Comparison of ENCODE assay signal across 16 cellular contexts in the genomic region with DNA sequence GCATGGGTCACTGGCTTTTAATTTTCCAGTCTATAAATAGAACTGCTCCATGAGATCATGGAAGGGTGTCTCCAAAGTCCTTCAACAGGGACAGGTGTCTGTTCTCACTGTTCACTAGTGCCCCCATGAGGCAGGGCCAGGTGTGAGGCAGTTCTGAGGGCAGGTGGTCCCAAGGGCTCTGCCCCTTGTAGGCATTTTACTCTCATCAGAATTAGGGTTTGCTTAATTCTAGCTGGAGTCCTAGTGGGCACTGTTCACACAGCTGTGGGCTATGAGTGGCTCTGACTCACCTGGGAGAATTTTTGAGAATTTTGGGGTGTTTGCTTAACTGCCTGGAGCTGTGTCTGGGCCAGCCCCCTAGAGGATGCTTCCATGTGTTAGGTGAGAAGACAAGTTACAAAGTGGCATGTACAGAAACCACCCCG.
A peak's percentile ranks its signal among the peaks of the same experiment; 100 is the strongest.
DNase-seq lines count a peak whose midpoint lies in the region; ATAC-seq, FAIRE-seq and TF ChIP-seq lines count a peak whose summit lies in the region.
"Had no signal": no experiment of that assay in that cellular context is flagged by ENCODE, and none has a peak within 500 bp of the region (broad histone marks: within the 10 kb centered on the region; RNA-seq: fewer than 3 reads in every experiment).

No MANE protein-coding gene starts in this region.

- peak; percentile 41 for TF ChIP-seq RAD21 in HCT116 (IDR thresholded peaks at IDR 0.05; ENCODE audit: low read depth)
- no peak for TF ChIP-seq RAD21 in GM12878 (IDR thresholded peaks at IDR 0.05; ENCODE audit: insufficient read depth, low read depth, low read length)

- H3K9me3 ChIP-seq in HCT116 (ENCODE audit: control insufficient read depth in 1 of 2, insufficient read depth in 1 of 2, low read depth in 1 of 2, low read length in 2 of 2) (no peaks in the 10 kb centered on the region), GM12878 (replicated peaks; ENCODE audit: control insufficient read depth, insufficient read depth, low read length) (no peaks in the 10 kb centered on the region; the same call in 2 of the 3 replicates)
- H3K9me3 ChIP-seq: BLaER1 had no signal

- H3K27ac ChIP-seq in HCT116 (ENCODE audit: low read depth, low read length) = no peak overlapping the region
- no peak overlapping the region for H3K27ac ChIP-seq in GM12878 (ENCODE audit: control insufficient read depth, insufficient read depth)
- no peak overlapping the region for H3K27ac ChIP-seq in dorsolateral prefrontal cortex
- H3K27ac ChIP-seq: BLaER1, PC-9, VCaP had no signal

- POLR2A ChIA-PET in HCT116 (lab: Charles Lee) (no interaction called here), GM12878 (lab: Charles Lee) (no interaction called here)

- H3K4me3 Mint-ChIP-seq in mesothelial cell of epicardium = no peak overlapping the region

- H4K20me1 ChIP-seq in HCT116 (ENCODE audit: insufficient read depth) = no peaks in the 10 kb centered on the region
- H4K20me1 ChIP-seq in GM12878 (ENCODE audit: control insufficient read depth, insufficient read depth) = no peaks in the 10 kb centered on the region
- H4K20me1 ChIP-seq: BLaER1 had no signal

- intact Hi-C loops in HCT116 (cut with micrococcal nuclease) (no loop called here), GM12878 (cut with micrococcal nuclease; ENCODE audit: unreplicated experiment) (no loop called here), dorsolateral prefrontal cortex (cut with DNase I) (no loop called here)

- 0% methylated on average over 1 of the region's 1 CpG for WGBS in GM12878 (ENCODE audit: insufficient coverage, insufficient replicate concordance, low lambda C conversion rate, missing lambda C conversion rate)

- no peaks in the 10 kb centered on the region for H3K9me3 Mint-ChIP-seq in mesothelial cell of epicardium

- no peak for TF ChIP-seq EP300 in GM12878 (IDR thresholded peaks at IDR 0.05; ENCODE audit: borderline replicate concordance in 1 of 2, control insufficient read depth in 1 of 2, low read depth in 2 of 2, low read length in 2 of 2)

- ATAC-seq in HCT116 (peak; percentile 66), GM12878 (no peak), GM19455 (IDR thresholded peaks at IDR 0.05; ENCODE audit: unreplicated experiment) (no peak)

- H2AFZ ChIP-seq in HCT116 (ENCODE audit: low read depth, low read length, poor library complexity, severe bottlenecking) = no peak overlapping the region
- no peak overlapping the region for H2AFZ ChIP-seq in GM12878 (ENCODE audit: control insufficient read depth, low read depth, low read length)
- H2AFZ ChIP-seq: PC-9 had no signal

- TF ChIP-seq POLR2A in HCT116 (IDR thresholded peaks at IDR 0.05; ENCODE audit: borderline replicate concordance, extremely low read depth, insufficient read depth, insufficient read length) (no peak), GM12878 (IDR thresholded peaks at IDR 0.05; ENCODE audit: low read depth, low read length) (no peak)

- H3K27me3 ChIP-seq in HCT116 (ENCODE audit: insufficient read depth, low read length) = no peaks in the 10 kb centered on the region
- H3K27me3 ChIP-seq in GM12878 (replicated peaks in 1 of 2; ENCODE audit: control insufficient read depth in 2 of 2, insufficient read depth in 2 of 2, low read length in 1 of 2) = peaks cover 1 to 2% of the 10 kb centered on the region in 2 experiments; a peak in 3 of 4 replicates
- peaks cover 0 to 3% (median 0%) of the 10 kb centered on the region in 45 donors for H3K27me3 ChIP-seq in dorsolateral prefrontal cortex
- H3K27me3 ChIP-seq: BLaER1 had no signal

- peak; percentile 30 to 52 (median 45); a peak in 5 of 6 replicates for TF ChIP-seq CTCF in HCT116 (IDR thresholded peaks at IDR 0.05 in 2 of 3, conservative IDR thresholded peaks at IDR 0.05 in 1 of 3; ENCODE audit: borderline replicate concordance in 1 of 3, insufficient read depth in 1 of 3, low read depth in 2 of 3, low read length in 2 of 3)
- TF ChIP-seq CTCF in GM12878 (IDR thresholded peaks at IDR 0.05 in 2 of 3, conservative IDR thresholded peaks at IDR 0.05 in 1 of 3; ENCODE audit: control insufficient read depth in 2 of 3, extremely low read depth in 1 of 3, insufficient read depth in 1 of 3, low read depth in 3 of 3, low read length in 3 of 3) = peak in 2 of 3 experiments; percentile 4 to 12; a peak in 1 of 6 replicates
- TF ChIP-seq CTCF in mesothelial cell of epicardium (IDR thresholded peaks at IDR 0.05; ENCODE audit: unreplicated experiment) = no peak
- TF ChIP-seq CTCF in dorsolateral prefrontal cortex (IDR thresholded peaks at IDR 0.05 in 54 of 56, conservative IDR thresholded peaks at IDR 0.05 in 2 of 56; ENCODE audit: low read depth in 1 of 56, partially characterized antibody in 56 of 56) = peak in 1 of 56 donors; percentile 4

- H3K9ac ChIP-seq in HCT116 (ENCODE audit: low read length) (no peak overlapping the region), GM12878 (ENCODE audit: control insufficient read depth, insufficient read depth, low read length) (no peak overlapping the region)
- H3K9ac ChIP-seq: BLaER1 had no signal

- no peaks in the 10 kb centered on the region for H3K36me3 ChIP-seq in HCT116 (ENCODE audit: control insufficient read depth in 1 of 2, insufficient read depth in 2 of 2, low read length in 2 of 2)
- H3K36me3 ChIP-seq in GM12878 (ENCODE audit: control insufficient read depth in 2 of 2, insufficient read depth in 2 of 2, low read length in 1 of 2) = no peaks in the 10 kb centered on the region
- H3K36me3 ChIP-seq: BLaER1 had no signal

- in situ Hi-C loops in GM12878 (cut with MboI) = no loop called here

- no peaks in the 10 kb centered on the region for H3K4me1 ChIP-seq in HCT116 (ENCODE audit: control insufficient read depth in 1 of 2, insufficient read depth in 2 of 2, low read length in 2 of 2)
- no peaks in the 10 kb centered on the region for H3K4me1 ChIP-seq in GM12878 (ENCODE audit: control insufficient read depth, insufficient read depth, low read length)

- H3K4me3 ChIP-seq in HCT116 (replicated peaks in 1 of 2; ENCODE audit: low read depth in 1 of 2, low read length in 2 of 2) (no peak overlapping the region), GM12878 (no peak overlapping the region), dorsolateral prefrontal cortex (no peak overlapping the region)
- H3K4me3 ChIP-seq: BLaER1, PC-9 had no signal

- CTCF ChIA-PET in HCT116 (lab: Charles Lee) = interaction anchor here (1.0 kb wide), 1 partner anchor 53 kb away, joined by 3 read pairs; no protein-coding TSS in a partner anchor
- CTCF ChIA-PET in GM12878 (lab: Yijun Ruan, JAX) = no interaction called here

- BruUV-seq in HCT116 (replicated peaks; lab: Mats Ljungman, UMichigan) (no TSS peak), GM12878 (replicated peaks; lab: Mats Ljungman, UMichigan) (no TSS peak)

- no peaks in the 10 kb centered on the region for H3K9me2 ChIP-seq in HCT116 (ENCODE audit: insufficient read depth)

- H3K27ac Mint-ChIP-seq in mesothelial cell of epicardium = peak overlapping the region; percentile 83

- no peak for FAIRE-seq in GM12878 (lab: Jason Lieb, UNC)
- FAIRE-seq: astrocyte had no signal

- H3K36me3 Mint-ChIP-seq in mesothelial cell of epicardium = no peaks in the 10 kb centered on the region

- H3K4me2 ChIP-seq in HCT116 (ENCODE audit: low read length) (no peak overlapping the region), GM12878 (ENCODE audit: control insufficient read depth, insufficient read depth) (no peak overlapping the region)
- H3K4me2 ChIP-seq: BLaER1, PC-9 had no signal

- H3K4me1 Mint-ChIP-seq in mesothelial cell of epicardium = peaks cover 76% of the 10 kb centered on the region

- H3K79me2 ChIP-seq in HCT116 (ENCODE audit: insufficient read depth, low read length) (no peaks in the 10 kb centered on the region), GM12878 (ENCODE audit: control insufficient read depth, insufficient read depth, low read length) (no peaks in the 10 kb centered on the region)

- no peaks in the 10 kb centered on the region for H3K27me3 Mint-ChIP-seq in mesothelial cell of epicardium (ENCODE audit: low read depth)

- peak; percentile 11 for DNase-seq in ELF-1 (ENCODE audit: low read depth, low spot score)
- no peak for DNase-seq in HCT116 (ENCODE audit: low read depth, low spot score)
- no peak for DNase-seq in GM12878 (ENCODE audit: low read depth, low spot score)
- DNase-seq in mesothelial cell of epicardium (ENCODE audit: low spot score in 2 of 2, unreplicated experiment in 2 of 2) = no peak
- DNase-seq in germinal center (ENCODE audit: low spot score) = no peak
- no peak for DNase-seq in mucosa of gallbladder (ENCODE audit: low spot score)
- no peak for DNase-seq in dorsolateral prefrontal cortex
- DNase-seq: Kasumi-1, NCI-H1436, NCI-H446, SW 1271 had no signal

- RAD21 ChIA-PET in HCT116 (lab: Charles Lee; ENCODE audit: low non-redundant PET in 1 of 2, low total read pairs in 2 of 2, uncharacterized antibody in 2 of 2, unreplicated experiment in 2 of 2) (no interaction called here), GM12878 (lab: Charles Lee; ENCODE audit: unreplicated experiment) (no interaction called here)

- SMC1A ChIA-PET in GM12878 (lab: Charles Lee; ENCODE audit: uncharacterized antibody, unreplicated experiment) = no interaction called here

TF ChIP-seq in HCT116, 20 proteins besides CTCF, POLR2A, EP300 and RAD21:
- TF ChIP-seq EGR1 (IDR thresholded peaks at IDR 0.05; ENCODE audit: low read depth) = no peak
- no peak for TF ChIP-seq CBX3 (IDR thresholded peaks at IDR 0.05; ENCODE audit: low read depth)
- no peak for TF ChIP-seq POLR2AphosphoS5 (IDR thresholded peaks at IDR 0.05; ENCODE audit: low read depth, low read length)
- TF ChIP-seq ZFX (IDR thresholded peaks at IDR 0.05) = no peak

TF ChIP-seq in GM12878, 131 proteins besides CTCF, POLR2A, EP300 and RAD21:
- TF ChIP-seq STAT3 (IDR thresholded peaks at IDR 0.05; ENCODE audit: low read depth, low read length) (no peak), NR2F1 (conservative IDR thresholded peaks at IDR 0.05) (no peak), GABPA (IDR thresholded peaks at IDR 0.05; ENCODE audit: low read depth) (no peak), YY1 (IDR thresholded peaks at IDR 0.05; ENCODE audit: low read depth, low read length) (no peak), BRCA1 (IDR thresholded peaks at IDR 0.05; ENCODE audit: low read depth, low read length) (no peak), TAF1 (IDR thresholded peaks at IDR 0.05; ENCODE audit: borderline replicate concordance, low read depth, low read length) (no peak), JUNB (IDR thresholded peaks at IDR 0.05) (no peak), BCL11A (IDR thresholded peaks at IDR 0.05; ENCODE audit: low read depth, low read length) (no peak), NFYA (IDR thresholded peaks at IDR 0.05; ENCODE audit: borderline replicate concordance, low read depth, low read length) (no peak)
